ENCODE assay signal across 1 cellular context in genomic region chrX:48834383-48834709, GRCh38.
TF ChIP-seq lines count a peak whose summit lies in the region.

No MANE protein-coding gene starts in this region.

TF ChIP-seq in SK-N-SH treated with all-trans-retinoic acid at 6 μM for 48 hours, 23 proteins besides CTCF, POLR2A, EP300 and RAD21 (continued from another document):
- no peak for TF ChIP-seq CSRNP3 (CRISPR knock-in tag; IDR thresholded peaks at IDR 0.05)
- TF ChIP-seq BACH2 (CRISPR knock-in tag; IDR thresholded peaks at IDR 0.05; ENCODE audit: borderline replicate concordance), result no peak
